21 cellular contexts compared by ENCODE assay signal in the genomic region with DNA sequence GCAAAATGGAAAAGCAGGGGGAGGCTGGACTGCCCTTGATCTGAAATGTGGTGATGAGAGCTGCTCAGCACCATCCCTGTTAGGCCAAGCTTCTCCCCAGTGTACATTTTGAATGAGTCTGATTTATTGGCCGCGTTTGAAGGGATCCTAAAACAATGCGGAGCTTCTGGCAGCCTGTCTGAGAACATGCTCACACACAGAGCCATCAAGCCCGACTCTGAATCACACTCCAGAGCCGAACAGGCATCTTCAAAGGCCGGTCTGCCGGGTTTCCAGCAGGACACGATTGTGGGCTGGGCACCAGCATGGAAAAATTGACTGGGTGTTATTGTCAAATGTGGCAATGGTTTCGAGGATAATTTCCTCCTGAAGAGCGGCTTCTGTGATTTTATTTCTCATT.
DNase-seq lines count a peak whose midpoint lies in the region; ATAC-seq and TF ChIP-seq lines count a peak whose summit lies in the region.
"Had no signal": no experiment of that assay in that cellular context is flagged by ENCODE, and none has a peak within 500 bp of the region (broad histone marks: within the 10 kb centered on the region; RNA-seq: fewer than 3 reads in every experiment).

No MANE protein-coding gene starts in this region.

- no peaks in the 10 kb centered on the region for H3K9me3 ChIP-seq in RWPE2 (ENCODE audit: severe bottlenecking)
- H3K9me3 ChIP-seq in colonic mucosa = no peaks in the 10 kb centered on the region

- no peak overlapping the region for H3K27ac ChIP-seq in RWPE2 (ENCODE audit: poor library complexity, severe bottlenecking)
- H3K27ac ChIP-seq in rectal smooth muscle tissue (ENCODE audit: low read depth, low read length) = peak overlapping the region; percentile 68
- H3K27ac ChIP-seq in colonic mucosa = no peak overlapping the region

- H3K4me3 ChIP-seq in RWPE2 (ENCODE audit: severe bottlenecking) (no peak overlapping the region), fibroblast of villous mesenchyme (ENCODE audit: low read depth, low read length) (no peak overlapping the region), rectal smooth muscle tissue (ENCODE audit: low read length) (no peak overlapping the region), colonic mucosa (no peak overlapping the region)

- ATAC-seq in RWPE2 (ENCODE audit: low read depth) = peak; percentile 43; the same call in 2 of the 3 replicates
- no peak for ATAC-seq in HG03521 (IDR thresholded peaks at IDR 0.05; ENCODE audit: unreplicated experiment)
- ATAC-seq: HepG2 had no signal

- H3K4me1 ChIP-seq in RWPE2 (ENCODE audit: insufficient read depth, poor library complexity, severe bottlenecking) (no peaks in the 10 kb centered on the region), rectal smooth muscle tissue (ENCODE audit: control insufficient read depth, insufficient read depth, low read length) (peaks cover 13% of the 10 kb centered on the region), colonic mucosa (no peaks in the 10 kb centered on the region)

- H3K27me3 ChIP-seq in RWPE2 (ENCODE audit: insufficient read depth, poor library complexity, severe bottlenecking) (peaks cover 23% of the 10 kb centered on the region), rectal smooth muscle tissue (ENCODE audit: control insufficient read depth, insufficient read depth, low read length) (no peaks in the 10 kb centered on the region), colonic mucosa (no peaks in the 10 kb centered on the region)

- TF ChIP-seq CTCF in RWPE2 (IDR thresholded peaks at IDR 0.05; ENCODE audit: poor library complexity, severe bottlenecking) = no peak
- TF ChIP-seq CTCF in fibroblast of villous mesenchyme (IDR thresholded peaks at IDR 0.05; ENCODE audit: insufficient read depth, low read depth, low read length) = no peak
- no peak for TF ChIP-seq CTCF in colonic mucosa (IDR thresholded peaks at IDR 0.05)

- H3K36me3 ChIP-seq in RWPE2 (ENCODE audit: low read depth) (no peaks in the 10 kb centered on the region), rectal smooth muscle tissue (ENCODE audit: control insufficient read depth, insufficient read depth, low read length) (no peaks in the 10 kb centered on the region), colonic mucosa (no peaks in the 10 kb centered on the region)

- DNase-seq in AG20443 (ENCODE audit: low spot score) (peak; percentile 45), RWPE2 (ENCODE audit: low spot score) (no peak), fibroblast of villous mesenchyme (ENCODE audit: low read depth) (peak; percentile 22), colonic mucosa (no peak), LoVo (ENCODE audit: low spot score) (no peak)
- DNase-seq in activated CD4-positive, alpha-beta T cell treated with anti-CD3 and anti-CD28 coated beads for 48 hours = no peak
- DNase-seq: AML-193; Calu3; CD4-positive, alpha-beta T cell; DMS79; GDM1; Karpas-422; NCI-H1417 treated with DMSO at 0.1 percent for 48 hours; NCI-H2029; NCI-H2171 treated with DMSO at 0.1 percent for 48 hours; NCI-H510A; NCI-H82; Right ventricle myocardium superior had no signal

- intact Hi-C loops in colonic mucosa (cut with DNase I) = no loop called here

- H3K9ac ChIP-seq in rectal smooth muscle tissue (ENCODE audit: low read length) = no peak overlapping the region
- H3K9ac ChIP-seq in colonic mucosa (ENCODE audit: low read depth in 2 of 2, low read length in 2 of 2) = no peak overlapping the region

Comparison
In these comparisons a context has a peak if more than half of its experiments do, and no peak if none do; other contexts are left out.
1. DNase-seq: peak in AG20443 (single experiment) and fibroblast of villous mesenchyme (single experiment); none in RWPE2 (single experiment), colonic mucosa (single experiment), activated CD4-positive, alpha-beta T cell treated with anti-CD3 and anti-CD28 coated beads for 48 hours (single experiment) and LoVo (single experiment).